In genomic region chr18:80245781-80246655, GRCh38 we compare ENCODE assay signal across 8 cellular contexts. TPM values are rescaled to one million over a fixed set of nuclear protein-coding genes. Genes with fewer than 3 reads are reported as not detected.
DNase-seq lines count a peak whose midpoint lies in the region; ATAC-seq and TF ChIP-seq lines count a peak whose summit lies in the region.

No MANE protein-coding gene starts in this region.

- H3K36me3 ChIP-seq in naive thymus-derived CD4-positive, alpha-beta T cell (ENCODE audit: control insufficient read depth in 2 of 3, insufficient read depth in 3 of 3, low read length in 3 of 3): no peaks in the 10 kb centered on the region

- intact Hi-C loops in CD14-positive monocyte (cut with micrococcal nuclease): no loop called here
- intact Hi-C loops in naive thymus-derived CD4-positive, alpha-beta T cell (cut with micrococcal nuclease): no loop called here

- POLR2A ChIA-PET in naive thymus-derived CD4-positive, alpha-beta T cell (lab: Charles Lee): no interaction called here

- TF ChIP-seq CTCF in CD14-positive monocyte (IDR thresholded peaks at IDR 0.05): no peak
- TF ChIP-seq CTCF in chondrocyte (IDR thresholded peaks at IDR 0.05): no peak

- peak overlapping the region; percentile 67 to 88 for H3K4me3 Mint-ChIP-seq in CD14-positive monocyte
- H3K4me3 Mint-ChIP-seq in chondrocyte (ENCODE audit: unreplicated experiment): peak overlapping the region; percentile 77
- H3K4me3 Mint-ChIP-seq in naive thymus-derived CD4-positive, alpha-beta T cell: peak overlapping the region; percentile 51 to 85 (median 62)

- H3K27me3 Mint-ChIP-seq in CD14-positive monocyte (ENCODE audit: low read depth in 3 of 3): peaks cover 32 to 43% (median 36%) of the 10 kb centered on the region in 3 donors
- H3K27me3 Mint-ChIP-seq in chondrocyte (ENCODE audit: low read depth): no peaks in the 10 kb centered on the region
- H3K27me3 Mint-ChIP-seq in naive thymus-derived CD4-positive, alpha-beta T cell: peaks cover 17 to 55% (median 44%) of the 10 kb centered on the region in 5 donors

- H3K36me3 Mint-ChIP-seq in CD14-positive monocyte (peaks cover 0 to 1% of the 10 kb centered on the region in 2 donors), chondrocyte (ENCODE audit: low read depth) (no peaks in the 10 kb centered on the region)
- no peaks in the 10 kb centered on the region for H3K36me3 Mint-ChIP-seq in naive thymus-derived CD4-positive, alpha-beta T cell

- no peak overlapping the region for H3K4me3 ChIP-seq in naive thymus-derived CD4-positive, alpha-beta T cell (ENCODE audit: low read length)

- no peaks in the 10 kb centered on the region for H3K27me3 ChIP-seq in naive thymus-derived CD4-positive, alpha-beta T cell (ENCODE audit: control insufficient read depth in 2 of 2, insufficient read depth in 2 of 2, low read length in 2 of 2)

- H3K9me3 ChIP-seq in naive thymus-derived CD4-positive, alpha-beta T cell (ENCODE audit: control insufficient read depth in 2 of 3, low read length in 3 of 3): no peaks in the 10 kb centered on the region

- no peak for DNase-seq in CD14-positive monocyte (ENCODE audit: low spot score)
- DNase-seq in NCI-H1417 treated with DMSO at 0.1 percent for 48 hours (lab: John Stamatoyannopoulos, UW): peak; percentile 12
- no peak for DNase-seq in chondrocyte (ENCODE audit: low spot score)
- no peak for DNase-seq in naive thymus-derived CD4-positive, alpha-beta T cell
- no peak for DNase-seq in NCI-H774 (lab: John Stamatoyannopoulos, UW)
- no peak for DNase-seq in activated CD4-positive, alpha-beta T cell treated with anti-CD3 and anti-CD28 coated beads for 48 hours

- peak overlapping the region in 2 of 7 donors; percentile 15 to 50 for H3K27ac Mint-ChIP-seq in CD14-positive monocyte
- peak overlapping the region; percentile 17 for H3K27ac Mint-ChIP-seq in chondrocyte (ENCODE audit: unreplicated experiment)
- H3K27ac Mint-ChIP-seq in naive thymus-derived CD4-positive, alpha-beta T cell: peak overlapping the region in 1 of 9 donors; percentile 56

- H3K4me1 ChIP-seq in naive thymus-derived CD4-positive, alpha-beta T cell (ENCODE audit: control insufficient read depth in 2 of 2, insufficient read depth in 2 of 2, low read length in 2 of 2): no peaks in the 10 kb centered on the region

- H3K4me1 Mint-ChIP-seq in CD14-positive monocyte (peaks cover 5% of the 10 kb centered on the region), chondrocyte (ENCODE audit: low read depth) (peaks cover 10% of the 10 kb centered on the region)
- H3K4me1 Mint-ChIP-seq in naive thymus-derived CD4-positive, alpha-beta T cell: peaks cover 0 to 15% (median 5%) of the 10 kb centered on the region in 7 donors

- CTCF ChIA-PET in naive thymus-derived CD4-positive, alpha-beta T cell (lab: Charles Lee): no interaction called here

- no peak for ATAC-seq in naive thymus-derived CD4-positive, alpha-beta T cell
- ATAC-seq in HG03108 (IDR thresholded peaks at IDR 0.05; ENCODE audit: unreplicated experiment): no peak
- ATAC-seq in GM18861 (IDR thresholded peaks at IDR 0.05; ENCODE audit: unreplicated experiment): no peak

- H3K9me3 Mint-ChIP-seq in CD14-positive monocyte (peaks cover 0 to 6% (median 2%) of the 10 kb centered on the region in 7 donors), chondrocyte (ENCODE audit: low read depth) (no peaks in the 10 kb centered on the region)
- H3K9me3 Mint-ChIP-seq in naive thymus-derived CD4-positive, alpha-beta T cell: no peaks in the 10 kb centered on the region

- no peak overlapping the region for H3K27ac ChIP-seq in naive thymus-derived CD4-positive, alpha-beta T cell (ENCODE audit: low read depth, low read length)

RNA-seq across cellular contexts. Expression of gene PARD6G, which starts 1.3 kb away (rescaled TPM):
- polyA plus RNA-seq in CD14-positive monocyte: not detected
- total RNA-seq in chondrocyte: 10.9 to 17.7 TPM (median 17.0 TPM) in 3 replicates
- total RNA-seq in naive thymus-derived CD4-positive, alpha-beta T cell: under 1 TPM in 4 of 5 experiments, not detected in 1; 0.07 to 0.16 (median 0.09) TPM
- polyA plus RNA-seq in naive thymus-derived CD4-positive, alpha-beta T cell: not detected
